In the genomic region with DNA sequence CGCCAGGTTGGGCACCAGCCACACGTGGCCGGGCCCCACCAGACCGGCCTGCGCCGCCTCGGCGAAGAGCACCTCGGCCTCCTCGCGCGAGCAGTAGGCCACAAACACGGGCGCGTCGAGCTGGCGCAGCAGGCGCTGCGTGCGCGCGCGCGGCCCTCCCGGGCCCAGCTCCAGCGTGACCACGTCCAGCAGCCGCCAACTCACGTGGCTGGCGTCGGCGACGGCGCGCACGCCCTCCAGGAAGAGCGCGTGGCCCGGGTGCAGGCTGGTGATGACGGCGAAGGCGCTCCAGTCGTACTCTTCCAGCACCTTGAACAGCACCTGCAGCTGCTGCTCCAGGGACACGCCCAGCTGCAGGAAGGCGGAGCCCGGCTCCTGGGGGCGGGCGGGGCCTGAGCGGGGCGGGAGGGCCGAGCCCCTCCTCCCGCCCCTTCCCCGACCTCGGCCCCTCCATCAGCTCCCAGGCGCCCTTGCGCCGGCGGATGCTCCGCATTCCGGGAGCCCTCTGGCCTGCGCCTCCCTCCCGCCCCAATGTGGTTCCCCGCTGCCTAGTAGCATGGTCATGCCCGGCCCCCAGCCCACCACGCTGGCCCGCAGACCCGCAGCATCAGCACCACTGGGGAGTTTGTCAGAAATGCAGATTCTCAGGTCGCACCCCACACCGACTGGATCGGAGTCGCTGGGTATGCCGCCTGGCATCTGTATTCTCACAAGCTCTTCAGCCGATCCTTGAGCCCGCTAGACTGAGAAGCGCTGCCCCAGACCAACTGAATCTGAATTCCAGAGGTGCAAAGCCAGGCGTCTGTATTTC, we compare ENCODE assay signal across 8 cellular contexts. TPM values are rescaled to one million over a fixed set of nuclear protein-coding genes. Genes with fewer than 3 reads are reported as not detected.
DNase-seq lines count a peak whose midpoint lies in the region; ATAC-seq and TF ChIP-seq lines count a peak whose summit lies in the region.

No MANE protein-coding gene starts in this region.

- intact Hi-C loops in activated T-helper 1 cell treated with anti-CD3 and anti-CD28 coated beads, Interleukin-12 subunit alpha, Interleukin-12 subunit beta, Interleukin-2, Interleukin-4 antibody, amounts not matched to agents 30 ng/mL and 10 ng/mL and 1 ng/mL, durations not matched to agents 14 hours and 24 hours and 36 hours (cut with micrococcal nuclease), result loop anchor here (1.0 to 5.0 kb wide), 4 partner anchors 13 to 1705 kb away; no protein-coding TSS in a partner anchor
- intact Hi-C loops in head of caudate nucleus (cut with DNase I), result no loop called here
- intact Hi-C loops in Calu3 (cut with micrococcal nuclease; ENCODE audit: unreplicated experiment), result no loop called here

- H3K4me1 Mint-ChIP-seq in activated T-helper 1 cell treated with anti-CD3 and anti-CD28 coated beads, Interleukin-12 subunit alpha, Interleukin-12 subunit beta, Interleukin-2, Interleukin-4 antibody, amounts not matched to agents 30 ng/mL and 10 ng/mL and 1 ng/mL, durations not matched to agents 14 hours and 24 hours and 36 hours (ENCODE audit: low read depth), result peaks cover 11% of the 10 kb centered on the region
- peaks cover 9% of the 10 kb centered on the region for H3K4me1 Mint-ChIP-seq in stimulated activated naive CD8-positive, alpha-beta T cell treated with anti-CD3 and anti-CD28 coated beads, Interleukin-15, Interleukin-2, amounts not matched to agents 100 ng/mL and 50 ng/mL, for 24 hours (ENCODE audit: low read depth)
- no peaks in the 10 kb centered on the region for H3K4me1 Mint-ChIP-seq in Calu3 (ENCODE audit: low read depth, unreplicated experiment)

- H3K27me3 Mint-ChIP-seq in activated T-helper 1 cell treated with anti-CD3 and anti-CD28 coated beads, Interleukin-12 subunit alpha, Interleukin-12 subunit beta, Interleukin-2, Interleukin-4 antibody, amounts not matched to agents 30 ng/mL and 10 ng/mL and 1 ng/mL, durations not matched to agents 14 hours and 24 hours and 36 hours (ENCODE audit: insufficient read depth), result peaks cover 19% of the 10 kb centered on the region
- peaks cover 57% of the 10 kb centered on the region for H3K27me3 Mint-ChIP-seq in stimulated activated naive CD8-positive, alpha-beta T cell treated with anti-CD3 and anti-CD28 coated beads, Interleukin-15, Interleukin-2, amounts not matched to agents 100 ng/mL and 50 ng/mL, for 24 hours
- peaks cover 91% of the 10 kb centered on the region for H3K27me3 Mint-ChIP-seq in Calu3 (ENCODE audit: unreplicated experiment)

- BruUV-seq in Calu3 (replicated peaks; lab: Mats Ljungman, UMichigan), result no TSS peak

- no peak for ATAC-seq in HG03025 (IDR thresholded peaks at IDR 0.05; ENCODE audit: low FRiP score, unreplicated experiment)

- peak overlapping the region; percentile 86 for H3K4me3 Mint-ChIP-seq in activated T-helper 1 cell treated with anti-CD3 and anti-CD28 coated beads, Interleukin-12 subunit alpha, Interleukin-12 subunit beta, Interleukin-2, Interleukin-4 antibody, amounts not matched to agents 30 ng/mL and 10 ng/mL and 1 ng/mL, durations not matched to agents 14 hours and 24 hours and 36 hours
- H3K4me3 Mint-ChIP-seq in stimulated activated naive CD8-positive, alpha-beta T cell treated with anti-CD3 and anti-CD28 coated beads, Interleukin-15, Interleukin-2, amounts not matched to agents 100 ng/mL and 50 ng/mL, for 24 hours, result peak overlapping the region; percentile 70
- no peak overlapping the region for H3K4me3 Mint-ChIP-seq in Calu3 (ENCODE audit: low read depth, unreplicated experiment)

- DNase-seq in CD1c-positive myeloid dendritic cell (ENCODE audit: extremely low spot score) (peak; percentile 56), NCI-H146 treated with DMSO at 0.1 percent for 48 hours (lab: John Stamatoyannopoulos, UW; ENCODE audit: unreplicated experiment) (peak; percentile 86), left kidney (ENCODE audit: low read depth, low spot score) (peak; percentile 93), head of caudate nucleus (no peak), Calu3 (no peak)
- DNase-seq in activated T-helper 1 cell treated with anti-CD3 and anti-CD28 coated beads, Interleukin-12 subunit alpha, Interleukin-12 subunit beta, Interleukin-2, Interleukin-4 antibody, amounts not matched to agents 30 ng/mL and 10 ng/mL and 1 ng/mL, durations not matched to agents 14 hours and 24 hours and 36 hours (ENCODE audit: low spot score), result peak; percentile 72

- H3K9me3 Mint-ChIP-seq in activated T-helper 1 cell treated with anti-CD3 and anti-CD28 coated beads, Interleukin-12 subunit alpha, Interleukin-12 subunit beta, Interleukin-2, Interleukin-4 antibody, amounts not matched to agents 30 ng/mL and 10 ng/mL and 1 ng/mL, durations not matched to agents 14 hours and 24 hours and 36 hours, result no peaks in the 10 kb centered on the region
- no peaks in the 10 kb centered on the region for H3K9me3 Mint-ChIP-seq in stimulated activated naive CD8-positive, alpha-beta T cell treated with anti-CD3 and anti-CD28 coated beads, Interleukin-15, Interleukin-2, amounts not matched to agents 100 ng/mL and 50 ng/mL, for 24 hours
- no peaks in the 10 kb centered on the region for H3K9me3 Mint-ChIP-seq in Calu3 (ENCODE audit: low read depth, unreplicated experiment)

- peaks cover 1% of the 10 kb centered on the region for H3K36me3 Mint-ChIP-seq in activated T-helper 1 cell treated with anti-CD3 and anti-CD28 coated beads, Interleukin-12 subunit alpha, Interleukin-12 subunit beta, Interleukin-2, Interleukin-4 antibody, amounts not matched to agents 30 ng/mL and 10 ng/mL and 1 ng/mL, durations not matched to agents 14 hours and 24 hours and 36 hours (ENCODE audit: low read depth)
- no peaks in the 10 kb centered on the region for H3K36me3 Mint-ChIP-seq in stimulated activated naive CD8-positive, alpha-beta T cell treated with anti-CD3 and anti-CD28 coated beads, Interleukin-15, Interleukin-2, amounts not matched to agents 100 ng/mL and 50 ng/mL, for 24 hours (ENCODE audit: low read depth)
- H3K36me3 Mint-ChIP-seq in Calu3 (ENCODE audit: insufficient read depth, unreplicated experiment), result peaks cover 5% of the 10 kb centered on the region

- no peak for TF ChIP-seq CTCF in Calu3 (IDR thresholded peaks at IDR 0.05; ENCODE audit: unreplicated experiment)

- peak overlapping the region; percentile 52 for H3K27ac Mint-ChIP-seq in activated T-helper 1 cell treated with anti-CD3 and anti-CD28 coated beads, Interleukin-12 subunit alpha, Interleukin-12 subunit beta, Interleukin-2, Interleukin-4 antibody, amounts not matched to agents 30 ng/mL and 10 ng/mL and 1 ng/mL, durations not matched to agents 14 hours and 24 hours and 36 hours
- no peak overlapping the region for H3K27ac Mint-ChIP-seq in stimulated activated naive CD8-positive, alpha-beta T cell treated with anti-CD3 and anti-CD28 coated beads, Interleukin-15, Interleukin-2, amounts not matched to agents 100 ng/mL and 50 ng/mL, for 24 hours
- H3K27ac Mint-ChIP-seq in Calu3 (ENCODE audit: unreplicated experiment), result no peak overlapping the region

- CTCF ChIA-PET in Calu3 (lab: Charles Lee), result no interaction called here

RNA-seq across cellular contexts. Expression of gene GRIN2C, which starts 7.2 kb away (rescaled TPM):
- 0.02 and 0.34 TPM in 2 replicates for total RNA-seq in activated T-helper 1 cell treated with anti-CD3 and anti-CD28 coated beads, Interleukin-12 subunit alpha, Interleukin-12 subunit beta, Interleukin-2, Interleukin-4 antibody, amounts not matched to agents 30 ng/mL and 10 ng/mL and 1 ng/mL, durations not matched to agents 14 hours and 24 hours and 36 hours
- total RNA-seq in Calu3 (2022), result not detected in 2 replicates

RNA-seq across cellular contexts. Expression of gene FDXR, which starts 20.4 kb away (rescaled TPM):
- total RNA-seq in activated T-helper 1 cell treated with anti-CD3 and anti-CD28 coated beads, Interleukin-12 subunit alpha, Interleukin-12 subunit beta, Interleukin-2, Interleukin-4 antibody, amounts not matched to agents 30 ng/mL and 10 ng/mL and 1 ng/mL, durations not matched to agents 14 hours and 24 hours and 36 hours, result 20.1 and 21.5 TPM in 2 replicates
- total RNA-seq in Calu3 (2022), result 8.4 and 13.5 TPM in 2 replicates

RNA-seq across cellular contexts. Expression of gene FADS6, which starts 41.0 kb away (rescaled TPM):
- not detected in 2 replicates for total RNA-seq in activated T-helper 1 cell treated with anti-CD3 and anti-CD28 coated beads, Interleukin-12 subunit alpha, Interleukin-12 subunit beta, Interleukin-2, Interleukin-4 antibody, amounts not matched to agents 30 ng/mL and 10 ng/mL and 1 ng/mL, durations not matched to agents 14 hours and 24 hours and 36 hours
- not detected in 2 replicates for total RNA-seq in Calu3 (2022)

Comparison
In these comparisons a context has a peak if more than half of its experiments do, and no peak if none do; other contexts are left out.
1. DNase-seq: peak in CD1c-positive myeloid dendritic cell (single experiment), NCI-H146 treated with DMSO at 0.1 percent for 48 hours (single experiment), activated T-helper 1 cell treated with anti-CD3 and anti-CD28 coated beads, Interleukin-12 subunit alpha, Interleukin-12 subunit beta, Interleukin-2, Interleukin-4 antibody, amounts not matched to agents 30 ng/mL and 10 ng/mL and 1 ng/mL, durations not matched to agents 14 hours and 24 hours and 36 hours (single experiment) and left kidney (single experiment); none in head of caudate nucleus (0 of 42) and Calu3 (single experiment).